In the genomic region with DNA sequence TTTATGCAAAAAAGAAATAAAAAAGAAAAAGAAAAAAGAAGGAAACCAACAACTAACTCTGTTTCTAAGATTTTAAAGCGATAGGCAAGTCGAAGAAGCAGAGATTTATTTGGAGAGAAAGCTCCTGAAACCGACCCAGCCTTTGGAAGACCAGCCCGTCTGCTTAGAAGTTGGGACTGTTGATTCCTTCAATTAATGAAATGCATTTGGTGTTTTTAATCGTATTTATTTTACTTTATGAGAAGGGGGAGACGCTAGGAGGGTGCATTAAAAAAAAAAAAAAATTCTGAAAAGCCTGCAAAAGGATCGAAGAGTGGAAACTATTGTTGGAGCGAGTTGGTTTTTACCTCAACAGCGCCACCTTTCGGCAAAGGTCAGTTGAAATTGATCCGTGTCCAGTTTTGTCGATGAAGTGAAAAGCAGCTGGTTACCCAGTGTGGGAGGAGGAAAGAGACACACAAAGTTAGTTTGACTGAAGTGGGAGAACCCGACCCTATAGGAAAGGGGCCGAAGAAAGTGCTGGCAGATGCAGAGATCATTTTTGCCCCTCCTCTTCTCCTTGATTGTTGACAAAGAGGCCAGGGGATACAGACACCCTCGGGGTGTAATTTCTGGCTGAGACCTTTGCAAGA, we compare ENCODE assay signal across 8 cellular contexts. TPM values are rescaled to one million over a fixed set of nuclear protein-coding genes. Genes with fewer than 3 reads are reported as not detected.
A peak's percentile ranks its signal among the peaks of the same experiment; 100 is the strongest.
DNase-seq lines count a peak whose midpoint lies in the region; ATAC-seq and TF ChIP-seq lines count a peak whose summit lies in the region.

No MANE protein-coding gene starts in this region.

- H3K27ac Mint-ChIP-seq in activated naive CD8-positive, alpha-beta T cell treated with anti-CD3 and anti-CD28 coated beads, Interleukin-2, amount 50 U/mL, for 24 hours = no peak overlapping the region

- 2% methylated on average over 15 of the region's 15 CpGs for WGBS in heart right ventricle, 2 donors
- no CpG with 5 or more reads among the region's 15 CpGs for WGBS in trophoblast cell (ENCODE audit: extremely low coverage, insufficient coverage, insufficient read length)
- WGBS in tibial nerve, 2 donors = 1 to 2% methylated on average over 15 of the region's 15 CpGs

- H3K9me3 Mint-ChIP-seq in activated naive CD8-positive, alpha-beta T cell treated with anti-CD3 and anti-CD28 coated beads, Interleukin-2, amount 50 U/mL, for 24 hours = no peaks in the 10 kb centered on the region

- H3K36me3 Mint-ChIP-seq in activated naive CD8-positive, alpha-beta T cell treated with anti-CD3 and anti-CD28 coated beads, Interleukin-2, amount 50 U/mL, for 24 hours (ENCODE audit: low read depth) = no peaks in the 10 kb centered on the region

- peak overlapping the region; percentile 57 to 85 (median 72) for H3K4me3 ChIP-seq in heart right ventricle
- no peak overlapping the region for H3K4me3 ChIP-seq in trophoblast cell (ENCODE audit: low read depth, low read length)
- peak overlapping the region; percentile 62 to 91 (median 78) for H3K4me3 ChIP-seq in tibial nerve

- no peak overlapping the region for H2BK5ac ChIP-seq in trophoblast cell (ENCODE audit: low read depth, low read length, poor library complexity)

- H3K27me3 ChIP-seq in heart right ventricle (peaks cover 0 to 5% (median 0%) of the 10 kb centered on the region in 7 donors), trophoblast cell (ENCODE audit: insufficient read depth, low read length) (peaks cover 6% of the 10 kb centered on the region), tibial nerve (no peaks in the 10 kb centered on the region)

- peaks cover 58% of the 10 kb centered on the region for H3K27me3 Mint-ChIP-seq in activated naive CD8-positive, alpha-beta T cell treated with anti-CD3 and anti-CD28 coated beads, Interleukin-2, amount 50 U/mL, for 24 hours

- H3K18ac ChIP-seq in trophoblast cell (ENCODE audit: low read length) = no peak overlapping the region

- H2BK12ac ChIP-seq in trophoblast cell (ENCODE audit: low read length) = peak overlapping the region; percentile 36

- peak overlapping the region; percentile 83 for H3K4me3 Mint-ChIP-seq in activated naive CD8-positive, alpha-beta T cell treated with anti-CD3 and anti-CD28 coated beads, Interleukin-2, amount 50 U/mL, for 24 hours

- H2AK5ac ChIP-seq in trophoblast cell (ENCODE audit: low read length) = no peak overlapping the region

- H3K79me2 ChIP-seq in trophoblast cell (ENCODE audit: control insufficient read depth, insufficient read depth, low read length, poor library complexity) = peaks cover 5% of the 10 kb centered on the region

- DNase-seq in DMS79 (lab: John Stamatoyannopoulos, UW) = peak; percentile 53
- DNase-seq in LoVo (ENCODE audit: low spot score) = peak; percentile 50
- DNase-seq in activated naive CD8-positive, alpha-beta T cell treated with anti-CD3 and anti-CD28 coated beads, Interleukin-2, amount 50 U/mL, for 24 hours = peak; percentile 86
- DNase-seq in heart right ventricle = peak; percentile 63 to 88
- peak; percentile 57 to 80 for DNase-seq in trophoblast cell
- peak; percentile 79 to 91 for DNase-seq in tibial nerve (ENCODE audit: low spot score in 2 of 2)

- H4K12ac ChIP-seq in trophoblast cell (ENCODE audit: low read depth, low read length) = no peak overlapping the region

- ATAC-seq in SK-N-SH treated with all-trans-retinoic acid at 6 μM for 48 hours = peak; percentile 67
- ATAC-seq in activated naive CD8-positive, alpha-beta T cell treated with anti-CD3 and anti-CD28 coated beads, Interleukin-2, amount 50 U/mL, for 24 hours = peak; percentile 25
- peak; percentile 8 to 68 (median 51) for ATAC-seq in heart right ventricle
- no peak for ATAC-seq in GM21786 (IDR thresholded peaks at IDR 0.05; ENCODE audit: unreplicated experiment)

- H3K27ac ChIP-seq in heart right ventricle = peak overlapping the region; percentile 64 to 96 (median 92)
- H3K27ac ChIP-seq in trophoblast cell (ENCODE audit: low read depth, low read length) = no peak overlapping the region
- H3K27ac ChIP-seq in tibial nerve = peak overlapping the region; percentile 91 to 96 (median 94)

- no peak for TF ChIP-seq POLR2A in tibial nerve (IDR thresholded peaks at IDR 0.05)

- intact Hi-C loops in heart right ventricle (cut with DNase I) = loop anchor here (2.0 to 10.0 kb wide), 19 partner anchors 60 to 1477 kb away; no protein-coding TSS in a partner anchor

- H4K8ac ChIP-seq in trophoblast cell (ENCODE audit: low read depth, low read length) = no peak overlapping the region

- no peak overlapping the region for H3K14ac ChIP-seq in trophoblast cell (ENCODE audit: low read length)

- TF ChIP-seq CTCF in heart right ventricle (IDR thresholded peaks at IDR 0.05) (peak; percentile 68 to 85 (median 80)), tibial nerve (IDR thresholded peaks at IDR 0.05) (peak; percentile 72 to 80 (median 78))

- peak overlapping the region; percentile 38 for H2BK120ac ChIP-seq in trophoblast cell (ENCODE audit: insufficient read depth, low read length, poor library complexity)

- TF ChIP-seq EP300 in tibial nerve (IDR thresholded peaks at IDR 0.05) = peak in 1 of 2 donors; percentile 67

- no peak overlapping the region for H3K23ac ChIP-seq in trophoblast cell (ENCODE audit: low read length)

- peaks cover 12% of the 10 kb centered on the region for H3K79me1 ChIP-seq in trophoblast cell (ENCODE audit: low read length)

- no peak overlapping the region for H3K4ac ChIP-seq in trophoblast cell (ENCODE audit: low read depth, low read length)

- peaks cover 34% of the 10 kb centered on the region for H3K4me1 Mint-ChIP-seq in activated naive CD8-positive, alpha-beta T cell treated with anti-CD3 and anti-CD28 coated beads, Interleukin-2, amount 50 U/mL, for 24 hours

- H3K4me1 ChIP-seq in heart right ventricle (peaks cover 0 to 19% (median 6%) of the 10 kb centered on the region in 9 donors), trophoblast cell (ENCODE audit: control insufficient read depth in 1 of 2, insufficient read depth in 2 of 2, low read length in 2 of 2) (peaks cover 0 to 9% of the 10 kb centered on the region in 2 experiments), tibial nerve (peaks cover 0 to 28% (median 6%) of the 10 kb centered on the region in 4 donors)

- H3K9me3 ChIP-seq in heart right ventricle = no peaks in the 10 kb centered on the region
- H3K9me3 ChIP-seq in trophoblast cell (ENCODE audit: insufficient read depth, low read depth, low read length) = no peaks in the 10 kb centered on the region
- H3K9me3 ChIP-seq in tibial nerve = no peaks in the 10 kb centered on the region

- peak overlapping the region; percentile 87 for H3K4me2 ChIP-seq in trophoblast cell (ENCODE audit: low read length)

- H4K91ac ChIP-seq in trophoblast cell (ENCODE audit: low read depth, low read length) = no peak overlapping the region

- H3K36me3 ChIP-seq in heart right ventricle (no peaks in the 10 kb centered on the region), trophoblast cell (ENCODE audit: control insufficient read depth in 1 of 2, insufficient read depth in 2 of 2, low read length in 2 of 2) (peaks cover 0 to 2% of the 10 kb centered on the region in 2 experiments), tibial nerve (no peaks in the 10 kb centered on the region)

- H2AFZ ChIP-seq in trophoblast cell (ENCODE audit: insufficient read depth, low read length, poor library complexity) = no peak overlapping the region

- no peak overlapping the region for H3K9ac ChIP-seq in trophoblast cell (ENCODE audit: low read length)

TF ChIP-seq in SK-N-SH treated with all-trans-retinoic acid at 6 μM for 48 hours, 23 proteins besides CTCF, POLR2A, EP300 and RAD21 (continues in another document):
- TF ChIP-seq ZNF565 (CRISPR knock-in tag; conservative IDR thresholded peaks at IDR 0.05; ENCODE audit: low read depth) (no peak), GLIS3 (CRISPR knock-in tag; IDR thresholded peaks at IDR 0.05) (no peak), TOX (CRISPR knock-in tag; IDR thresholded peaks at IDR 0.05; ENCODE audit: borderline replicate concordance) (no peak), BACH2 (CRISPR knock-in tag; IDR thresholded peaks at IDR 0.05; ENCODE audit: borderline replicate concordance) (no peak), ZC3H10 (CRISPR knock-in tag; IDR thresholded peaks at IDR 0.05) (no peak), ARNTL (CRISPR knock-in tag; IDR thresholded peaks at IDR 0.05; ENCODE audit: borderline replicate concordance, low read depth) (no peak)
- TF ChIP-seq, protein P1, sequence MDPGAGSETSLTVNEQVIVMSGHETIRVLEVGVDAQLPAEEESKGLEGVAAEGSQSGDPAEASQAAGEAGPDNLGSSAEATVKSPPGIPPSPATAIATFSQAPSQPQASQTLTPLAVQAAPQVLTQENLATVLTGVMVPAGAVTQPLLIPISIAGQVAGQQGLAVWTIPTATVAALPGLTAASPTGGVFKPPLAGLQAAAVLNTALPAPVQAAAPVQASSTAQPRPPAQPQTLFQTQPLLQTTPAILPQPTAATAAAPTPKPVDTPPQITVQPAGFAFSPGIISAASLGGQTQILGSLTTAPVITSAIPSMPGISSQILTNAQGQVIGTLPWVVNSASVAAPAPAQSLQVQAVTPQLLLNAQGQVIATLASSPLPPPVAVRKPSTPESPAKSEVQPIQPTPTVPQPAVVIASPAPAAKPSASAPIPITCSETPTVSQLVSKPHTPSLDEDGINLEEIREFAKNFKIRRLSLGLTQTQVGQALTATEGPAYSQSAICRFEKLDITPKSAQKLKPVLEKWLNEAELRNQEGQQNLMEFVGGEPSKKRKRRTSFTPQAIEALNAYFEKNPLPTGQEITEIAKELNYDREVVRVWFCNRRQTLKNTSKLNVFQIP (CRISPR knock-in tag; IDR thresholded peaks at IDR 0.05; ENCODE audit: borderline replicate concordance, low read depth) = no peak
- TF ChIP-seq, protein P2, sequence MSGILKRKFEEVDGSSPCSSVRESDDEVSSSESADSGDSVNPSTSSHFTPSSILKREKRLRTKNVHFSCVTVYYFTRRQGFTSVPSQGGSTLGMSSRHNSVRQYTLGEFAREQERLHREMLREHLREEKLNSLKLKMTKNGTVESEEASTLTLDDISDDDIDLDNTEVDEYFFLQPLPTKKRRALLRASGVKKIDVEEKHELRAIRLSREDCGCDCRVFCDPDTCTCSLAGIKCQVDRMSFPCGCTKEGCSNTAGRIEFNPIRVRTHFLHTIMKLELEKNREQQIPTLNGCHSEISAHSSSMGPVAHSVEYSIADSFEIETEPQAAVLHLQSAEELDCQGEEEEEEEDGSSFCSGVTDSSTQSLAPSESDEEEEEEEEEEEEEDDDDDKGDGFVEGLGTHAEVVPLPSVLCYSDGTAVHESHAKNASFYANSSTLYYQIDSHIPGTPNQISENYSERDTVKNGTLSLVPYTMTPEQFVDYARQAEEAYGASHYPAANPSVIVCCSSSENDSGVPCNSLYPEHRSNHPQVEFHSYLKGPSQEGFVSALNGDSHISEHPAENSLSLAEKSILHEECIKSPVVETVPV (CRISPR knock-in tag; IDR thresholded peaks at IDR 0.05) = no peak

RNA-seq across cellular contexts. Expression of gene MAF, which starts 1.6 kb away (rescaled TPM):
- total RNA-seq in heart right ventricle (10 to 100 TPM in 5 of 10 donors, 1 to 10 TPM in 5; 6.1 to 40.3 (median 9.4) TPM), tibial nerve (100 to 1,000 TPM in 3 of 4 donors, 10 to 100 TPM in 1; 75.3 to 160 (median 115) TPM)
- polyA plus RNA-seq in heart right ventricle = 1 to 10 TPM; 2.8 to 4.5 TPM
- polyA plus RNA-seq in trophoblast cell (2013) = 13.3 and 14.9 TPM in 2 replicates
